Comparison of ENCODE assay signal across 8 cellular contexts in the genomic region with DNA sequence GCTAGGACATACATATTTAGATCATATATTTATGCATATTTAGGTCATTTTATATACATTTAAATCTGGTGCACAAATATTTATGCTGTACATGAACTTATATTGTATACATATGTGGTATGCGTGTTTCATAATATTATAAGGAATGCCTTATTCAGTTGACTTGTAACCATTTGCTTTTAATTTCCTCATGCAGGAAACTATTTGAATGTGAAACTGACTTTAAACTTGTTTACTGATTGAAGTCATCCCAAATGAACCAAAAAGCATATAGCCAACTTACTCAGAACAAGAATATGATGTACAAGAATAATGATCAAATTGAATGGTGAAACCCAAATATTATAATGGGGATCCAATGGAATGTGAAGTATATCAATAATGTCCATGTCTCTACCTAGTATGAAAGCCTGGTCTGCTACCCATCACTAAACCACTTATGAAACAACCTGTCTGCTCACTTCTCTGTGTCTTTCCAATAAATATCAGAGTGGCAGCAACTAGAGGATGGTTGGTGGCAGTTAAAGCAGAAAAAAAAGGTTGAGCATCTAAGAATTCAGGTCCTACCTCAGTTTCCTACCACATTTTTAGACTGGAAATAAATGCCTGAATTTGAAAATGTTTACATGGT. TPM values are rescaled to one million over a fixed set of nuclear protein-coding genes. Genes with fewer than 3 reads are reported as not detected.
DNase-seq lines count a peak whose midpoint lies in the region; ATAC-seq and TF ChIP-seq lines count a peak whose summit lies in the region.

No MANE protein-coding gene starts in this region.

- DNase-seq in right cardiac atrium (no peak), right atrium auricular region (ENCODE audit: low spot score) (no peak), fibroblast of lung (ENCODE audit: low read depth in 2 of 2) (no peak), endodermal cell (no peak), HCEC 1CT (no peak), SW 1271 (lab: John Stamatoyannopoulos, UW) (no peak), mesenteric fat pad (ENCODE audit: low spot score) (no peak)

- H3K27me3 ChIP-seq in right cardiac atrium (ENCODE audit: control insufficient read depth, insufficient read depth) (no peaks in the 10 kb centered on the region), right atrium auricular region (no peaks in the 10 kb centered on the region), fibroblast of lung (ENCODE audit: control insufficient read depth, insufficient read depth, low read length) (no peaks in the 10 kb centered on the region), endodermal cell (ENCODE audit: control insufficient read depth, insufficient read depth, low read length, poor library complexity, severe bottlenecking) (no peaks in the 10 kb centered on the region)

- intact Hi-C loops in right cardiac atrium (cut with DNase I), result no loop called here

- H3K36me3 ChIP-seq in right atrium auricular region (no peaks in the 10 kb centered on the region), fibroblast of lung (ENCODE audit: control insufficient read depth, insufficient read depth, low read length) (no peaks in the 10 kb centered on the region), endodermal cell (ENCODE audit: control insufficient read depth, insufficient read depth, low read length) (no peaks in the 10 kb centered on the region)

- no peaks in the 10 kb centered on the region for H3K9me3 Mint-ChIP-seq in endodermal cell

- H3K4me2 ChIP-seq in fibroblast of lung (ENCODE audit: extremely low read depth, insufficient read depth, low read length), result peak overlapping the region; percentile 82

- ATAC-seq in right cardiac atrium (no peak), HG03460 (IDR thresholded peaks at IDR 0.05; ENCODE audit: unreplicated experiment) (peak; percentile 43)

- no peaks in the 10 kb centered on the region for H3K27me3 Mint-ChIP-seq in endodermal cell (ENCODE audit: insufficient read depth)

- no peak overlapping the region for H3K27ac Mint-ChIP-seq in endodermal cell

- H3K4me3 ChIP-seq in right cardiac atrium (ENCODE audit: low read length) (peak overlapping the region; percentile 52), right atrium auricular region (peak overlapping the region in 1 of 2 donors; percentile 35), fibroblast of lung (replicated peaks in 1 of 4; ENCODE audit: control extremely low read depth in 1 of 4, insufficient read depth in 1 of 4, low read depth in 3 of 4, low read length in 4 of 4) (peak overlapping the region in 3 of 4 experiments; percentile 16 to 45 (median 21)), endodermal cell (ENCODE audit: low read length) (no peak overlapping the region)

- H3K9me3 ChIP-seq in right cardiac atrium (ENCODE audit: control insufficient read depth, low read length), result no peaks in the 10 kb centered on the region
- H3K9me3 ChIP-seq in right atrium auricular region, result no peaks in the 10 kb centered on the region
- no peaks in the 10 kb centered on the region for H3K9me3 ChIP-seq in fibroblast of lung (ENCODE audit: control insufficient read depth, insufficient read depth, low read depth, low read length)
- no peaks in the 10 kb centered on the region for H3K9me3 ChIP-seq in endodermal cell (ENCODE audit: control insufficient read depth, low read length)

- no peaks in the 10 kb centered on the region for H4K20me1 ChIP-seq in fibroblast of lung (ENCODE audit: control insufficient read depth, extremely low read depth, insufficient read depth, low read length)

- H3K4me3 Mint-ChIP-seq in endodermal cell, result no peak overlapping the region

- TF ChIP-seq CTCF in right atrium auricular region (IDR thresholded peaks at IDR 0.05), result no peak
- no peak for TF ChIP-seq CTCF in fibroblast of lung (conservative IDR thresholded peaks at IDR 0.05 in 1 of 2, IDR thresholded peaks at IDR 0.05 in 1 of 2; ENCODE audit: low read depth in 1 of 2, low read length in 2 of 2)
- no peak for TF ChIP-seq CTCF in endodermal cell (conservative IDR thresholded peaks at IDR 0.05)

- H3K36me3 Mint-ChIP-seq in endodermal cell (ENCODE audit: low read depth), result no peaks in the 10 kb centered on the region

- WGBS in right cardiac atrium, result 97% methylated on average over 1 of the region's 1 CpG
- WGBS in endodermal cell (ENCODE audit: insufficient coverage in 1 of 2, insufficient read length in 1 of 2), 2 experiments, result 100% methylated on average over 1 of the region's 1 CpG; no CpG with 5 or more reads in 1 of the 2 experiments

- H3K4me1 ChIP-seq in right cardiac atrium (ENCODE audit: control insufficient read depth, insufficient read depth, low read length) (no peaks in the 10 kb centered on the region), right atrium auricular region (peaks cover 0 to 3% of the 10 kb centered on the region in 2 donors), fibroblast of lung (ENCODE audit: control insufficient read depth, extremely low read depth, insufficient read depth, low read length) (no peaks in the 10 kb centered on the region), endodermal cell (ENCODE audit: control insufficient read depth, insufficient read depth, low read length) (no peaks in the 10 kb centered on the region)

- H3K79me2 ChIP-seq in fibroblast of lung (ENCODE audit: control insufficient read depth, insufficient read depth, low read length), result no peaks in the 10 kb centered on the region

- H3K27ac ChIP-seq in right cardiac atrium (ENCODE audit: low read length), result no peak overlapping the region
- H3K27ac ChIP-seq in right atrium auricular region, result no peak overlapping the region
- no peak overlapping the region for H3K27ac ChIP-seq in fibroblast of lung (ENCODE audit: insufficient read depth, low read length)
- H3K27ac ChIP-seq in endodermal cell (ENCODE audit: low read depth, low read length), result no peak overlapping the region

- H3K4me1 Mint-ChIP-seq in endodermal cell, result no peaks in the 10 kb centered on the region

- H3K9ac ChIP-seq in fibroblast of lung (ENCODE audit: insufficient read depth, low read length) (no peak overlapping the region), endodermal cell (ENCODE audit: extremely low read depth, low read length, poor library complexity, severe bottlenecking) (no peak overlapping the region)

- H2AFZ ChIP-seq in fibroblast of lung (ENCODE audit: low read length), result peak overlapping the region; percentile 84

RNA-seq across cellular contexts. Expression of gene RPS6KA5, which starts 38.3 kb away (rescaled TPM):
- 10 to 100 TPM in 3 of 4 donors, 1 to 10 TPM in 1; 9.9 to 15.5 (median 13.2) TPM for total RNA-seq in right cardiac atrium
- 2.0 TPM for polyA plus RNA-seq in right cardiac atrium
- 1 to 10 TPM; 5.3 to 9.6 TPM for total RNA-seq in right atrium auricular region
- total RNA-seq in fibroblast of lung, result 1.0 and 2.0 TPM in 2 replicates
- 0.59 and 1.9 TPM in 2 replicates for polyA plus RNA-seq in fibroblast of lung
- 0.35 and 1.0 TPM in 2 replicates for polyA plus RNA-seq in fibroblast of lung (2012)
- polyA minus RNA-seq in fibroblast of lung (ENCODE audit: low replicate concordance), result 0.08 TPM in 1 of 2 replicates, not detected in the other
- 1 to 10 TPM; 3.3 to 5.1 TPM for total RNA-seq in endodermal cell
- 4.6 TPM for polyA plus RNA-seq in endodermal cell (2013, experiment 1 of 2)
- polyA plus RNA-seq in endodermal cell (2013, experiment 2 of 2), result 3.6 TPM
- total RNA-seq in mesenteric fat pad, result 3.2 TPM
